ENCODE assay signal across 1 cellular context in the genomic region with DNA sequence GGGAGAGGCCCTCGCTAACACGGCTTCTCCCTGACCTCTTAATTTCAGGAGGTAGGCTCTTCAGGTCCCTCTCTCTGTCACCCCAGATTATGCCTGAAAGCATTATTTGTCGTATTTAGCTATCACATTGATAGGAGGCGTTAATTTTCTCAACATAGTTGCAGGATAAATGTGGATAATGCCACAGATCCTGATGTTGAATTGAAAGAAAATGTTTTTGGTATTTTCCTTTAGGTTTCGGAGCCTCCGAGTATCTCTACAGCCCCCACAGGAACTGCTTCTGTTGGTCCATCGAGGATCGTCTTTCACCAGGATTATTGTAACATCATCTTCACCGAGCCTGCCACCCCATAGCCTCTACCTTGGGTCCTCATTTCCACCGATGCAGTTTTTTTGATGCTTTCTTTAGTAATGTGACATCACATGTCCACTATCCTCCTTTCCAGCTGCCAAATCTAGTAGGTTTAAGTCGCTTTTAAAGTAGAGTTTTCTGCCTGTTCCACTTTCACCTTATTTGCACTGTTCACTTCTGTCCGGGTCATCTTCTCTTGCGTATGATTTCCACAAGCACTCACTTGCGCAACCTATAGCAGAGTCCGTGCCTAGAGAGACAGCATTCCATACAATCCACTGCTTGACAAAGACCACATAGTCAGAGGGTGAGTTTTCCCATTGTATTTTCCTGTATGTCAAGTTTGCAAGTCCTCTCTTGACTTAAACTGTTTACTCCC.
TF ChIP-seq lines count a peak whose summit lies in the region.

No MANE protein-coding gene starts in this region.

TF ChIP-seq in SK-N-SH treated with all-trans-retinoic acid at 6 μM for 48 hours, 23 proteins besides CTCF, POLR2A, EP300 and RAD21 (continued from another document):
- TF ChIP-seq, protein P1, sequence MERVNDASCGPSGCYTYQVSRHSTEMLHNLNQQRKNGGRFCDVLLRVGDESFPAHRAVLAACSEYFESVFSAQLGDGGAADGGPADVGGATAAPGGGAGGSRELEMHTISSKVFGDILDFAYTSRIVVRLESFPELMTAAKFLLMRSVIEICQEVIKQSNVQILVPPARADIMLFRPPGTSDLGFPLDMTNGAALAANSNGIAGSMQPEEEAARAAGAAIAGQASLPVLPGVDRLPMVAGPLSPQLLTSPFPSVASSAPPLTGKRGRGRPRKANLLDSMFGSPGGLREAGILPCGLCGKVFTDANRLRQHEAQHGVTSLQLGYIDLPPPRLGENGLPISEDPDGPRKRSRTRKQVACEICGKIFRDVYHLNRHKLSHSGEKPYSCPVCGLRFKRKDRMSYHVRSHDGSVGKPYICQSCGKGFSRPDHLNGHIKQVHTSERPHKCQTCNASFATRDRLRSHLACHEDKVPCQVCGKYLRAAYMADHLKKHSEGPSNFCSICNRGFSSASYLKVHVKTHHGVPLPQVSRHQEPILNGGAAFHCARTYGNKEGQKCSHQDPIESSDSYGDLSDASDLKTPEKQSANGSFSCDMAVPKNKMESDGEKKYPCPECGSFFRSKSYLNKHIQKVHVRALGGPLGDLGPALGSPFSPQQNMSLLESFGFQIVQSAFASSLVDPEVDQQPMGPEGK (CRISPR knock-in tag; IDR thresholded peaks at IDR 0.05; ENCODE audit: borderline replicate concordance): no peak
- TF ChIP-seq OSR1 (CRISPR knock-in tag; IDR thresholded peaks at IDR 0.05) (no peak), ESRRG (CRISPR knock-in tag; IDR thresholded peaks at IDR 0.05) (no peak), ZFP3 (CRISPR knock-in tag; IDR thresholded peaks at IDR 0.05) (no peak), TOX (CRISPR knock-in tag; IDR thresholded peaks at IDR 0.05; ENCODE audit: borderline replicate concordance) (no peak)
- TF ChIP-seq, protein P2, sequence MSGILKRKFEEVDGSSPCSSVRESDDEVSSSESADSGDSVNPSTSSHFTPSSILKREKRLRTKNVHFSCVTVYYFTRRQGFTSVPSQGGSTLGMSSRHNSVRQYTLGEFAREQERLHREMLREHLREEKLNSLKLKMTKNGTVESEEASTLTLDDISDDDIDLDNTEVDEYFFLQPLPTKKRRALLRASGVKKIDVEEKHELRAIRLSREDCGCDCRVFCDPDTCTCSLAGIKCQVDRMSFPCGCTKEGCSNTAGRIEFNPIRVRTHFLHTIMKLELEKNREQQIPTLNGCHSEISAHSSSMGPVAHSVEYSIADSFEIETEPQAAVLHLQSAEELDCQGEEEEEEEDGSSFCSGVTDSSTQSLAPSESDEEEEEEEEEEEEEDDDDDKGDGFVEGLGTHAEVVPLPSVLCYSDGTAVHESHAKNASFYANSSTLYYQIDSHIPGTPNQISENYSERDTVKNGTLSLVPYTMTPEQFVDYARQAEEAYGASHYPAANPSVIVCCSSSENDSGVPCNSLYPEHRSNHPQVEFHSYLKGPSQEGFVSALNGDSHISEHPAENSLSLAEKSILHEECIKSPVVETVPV (CRISPR knock-in tag; IDR thresholded peaks at IDR 0.05): no peak
